Comparison of ENCODE assay signal across 18 cellular contexts in the genomic region with DNA sequence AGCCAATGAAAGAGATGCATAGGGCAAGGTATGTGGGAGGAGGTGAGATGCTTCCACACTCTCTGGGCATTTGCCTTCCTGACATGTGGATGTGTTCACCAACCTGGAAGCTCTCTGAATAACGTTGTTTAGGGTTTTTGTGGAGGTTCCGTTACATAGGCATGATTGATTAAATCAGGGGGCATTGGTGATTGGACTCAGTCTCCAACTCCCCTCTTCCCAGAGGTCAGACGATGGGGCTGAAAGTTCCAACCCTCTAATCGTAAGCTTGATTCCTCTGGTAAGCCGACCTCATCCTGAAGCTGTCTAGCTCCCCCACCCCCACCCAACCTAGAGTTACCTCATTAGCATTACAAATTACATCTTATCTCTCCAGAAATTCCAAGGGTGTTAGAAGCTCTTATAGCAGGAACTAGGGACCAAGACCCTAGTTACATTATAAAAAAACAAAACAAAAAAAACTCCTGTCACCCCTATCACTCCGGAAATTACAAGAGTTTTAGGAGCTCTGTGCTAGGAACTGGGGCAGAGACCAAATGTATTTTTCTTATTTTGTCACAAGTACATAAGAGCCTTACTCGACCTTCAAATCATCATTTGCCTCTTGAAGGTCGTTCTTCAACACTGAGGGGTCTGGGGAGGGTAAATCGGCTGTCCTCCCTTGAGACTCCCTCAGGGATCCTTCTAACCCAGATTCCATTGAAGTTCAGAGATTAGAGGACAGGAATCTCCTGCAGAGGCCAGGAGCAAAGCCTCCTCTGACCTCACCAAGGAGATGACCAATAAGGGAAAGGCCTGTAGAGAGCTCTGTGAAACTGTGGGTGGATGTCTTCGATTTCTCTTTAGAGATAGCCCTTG. TPM values are rescaled to one million over a fixed set of nuclear protein-coding genes. Genes with fewer than 3 reads are reported as not detected.
DNase-seq lines count a peak whose midpoint lies in the region; ATAC-seq, FAIRE-seq and TF ChIP-seq lines count a peak whose summit lies in the region.
"Had no signal": no experiment of that assay in that cellular context is flagged by ENCODE, and none has a peak within 500 bp of the region (broad histone marks: within the 10 kb centered on the region; RNA-seq: fewer than 3 reads in every experiment).

No MANE protein-coding gene starts in this region.

- no peak overlapping the region for H2AK5ac ChIP-seq in mesenchymal stem cell (ENCODE audit: low read length, severe bottlenecking)

- no peaks in the 10 kb centered on the region for H3K9me1 ChIP-seq in endothelial cell of umbilical vein (replicated peaks; ENCODE audit: control insufficient read depth, extremely low read depth, insufficient read depth, low read length)

- H3K9me3 ChIP-seq in NT2/D1 (ENCODE audit: insufficient read depth, low read length) (no peaks in the 10 kb centered on the region), endothelial cell of umbilical vein (replicated peaks; ENCODE audit: control insufficient read depth, insufficient read depth, low read length) (no peaks in the 10 kb centered on the region), mesenchymal stem cell (ENCODE audit: control insufficient read depth, low read length) (no peaks in the 10 kb centered on the region)
- H3K9me3 ChIP-seq: A549 had no signal

- 35% methylated on average over 9 of the region's 10 CpGs for WGBS in mesenchymal stem cell

- CTCF ChIA-PET in endothelial cell of umbilical vein (lab: Charles Lee) = interaction anchor here (1.2 to 6.6 kb wide), 4 partner anchors 16 to 191 kb away, joined by 4 to 40 read pairs (median 4); no protein-coding TSS in a partner anchor

- H3K4me2 ChIP-seq in endothelial cell of umbilical vein (ENCODE audit: insufficient read depth, low read length) = no peak overlapping the region
- H3K4me2 ChIP-seq in mesenchymal stem cell (ENCODE audit: low read length, poor library complexity, severe bottlenecking) = no peak overlapping the region
- H3K4me2 ChIP-seq: A549 had no signal

- peak overlapping the region; percentile 27 for H3K9ac ChIP-seq in NT2/D1 (ENCODE audit: insufficient read length, low read depth)
- H3K9ac ChIP-seq in endothelial cell of umbilical vein (replicated peaks; ENCODE audit: extremely low read depth, insufficient read depth, low read length) = no peak overlapping the region
- H3K9ac ChIP-seq in mesenchymal stem cell (ENCODE audit: low read length) = no peak overlapping the region

- DNase-seq in ELF-1 (ENCODE audit: low read depth, low spot score) = peak; percentile 78
- DNase-seq in NT2/D1 (ENCODE audit: low read depth, low spot score) = peak; percentile 86
- DNase-seq in endothelial cell of umbilical vein (ENCODE audit: low read depth, low spot score) = no peak
- no peak for DNase-seq in mesenchymal stem cell
- no peak for DNase-seq in DMS153 treated with DMSO at 0.1 percent for 48 hours (lab: John Stamatoyannopoulos, UW; ENCODE audit: unreplicated experiment)
- DNase-seq in NCI-H2196 treated with DMSO at 0.1 percent for 48 hours (lab: John Stamatoyannopoulos, UW; ENCODE audit: unreplicated experiment) = no peak
- DNase-seq: CD4-positive, CD25-positive, alpha-beta regulatory T cell; DMS79 treated with DMSO at 0.1 percent for 48 hours; GDM1; HCEC 1CT; KG1; NCI-H1092; NCI-H1694 had no signal

- dilution Hi-C loops in endothelial cell of umbilical vein (cut with MboI; ENCODE audit: extremely low pct_ligation_motif_present, low sequenced_read_pairs) = loop anchor here (25.0 kb wide), 1 partner anchor 158 kb away; no protein-coding TSS in a partner anchor

- H3K4me1 ChIP-seq in NT2/D1 (ENCODE audit: insufficient read depth, insufficient read length) = peaks cover 13% of the 10 kb centered on the region
- peaks cover 32% of the 10 kb centered on the region for H3K4me1 ChIP-seq in endothelial cell of umbilical vein (ENCODE audit: control insufficient read depth, extremely low read depth, insufficient read depth, low read length)
- H3K4me1 ChIP-seq in mesenchymal stem cell (ENCODE audit: control insufficient read depth, insufficient read depth, low read depth, low read length) = peaks cover 2% of the 10 kb centered on the region

- no peak overlapping the region for H3K23ac ChIP-seq in mesenchymal stem cell (ENCODE audit: low read length in 2 of 2)

- peak overlapping the region in 1 of 2 experiments; percentile 56 for H3K4ac ChIP-seq in mesenchymal stem cell (ENCODE audit: low read depth in 1 of 2, low read length in 2 of 2)

- no peak for FAIRE-seq in endothelial cell of umbilical vein (lab: Jason Lieb, UNC)
- FAIRE-seq: A549, GM12892 had no signal

- no TSS peak for BruUV-seq in endothelial cell of umbilical vein (replicated peaks; lab: Mats Ljungman, UMichigan)

- H3K4me3 ChIP-seq in NT2/D1 (ENCODE audit: insufficient read length, low read depth) = no peak overlapping the region
- no peak overlapping the region for H3K4me3 ChIP-seq in endothelial cell of umbilical vein (replicated peaks in 1 of 3; ENCODE audit: insufficient read depth in 1 of 3, low read depth in 1 of 3, low read length in 3 of 3)
- no peak overlapping the region for H3K4me3 ChIP-seq in mesenchymal stem cell (ENCODE audit: insufficient read depth in 1 of 2, low read depth in 1 of 2, low read length in 2 of 2)
- H3K4me3 ChIP-seq: A549 had no signal

- ATAC-seq in GM18873 (IDR thresholded peaks at IDR 0.05; ENCODE audit: low FRiP score, unreplicated experiment) = no peak
- ATAC-seq in GM21526 (IDR thresholded peaks at IDR 0.05; ENCODE audit: low FRiP score, unreplicated experiment) = no peak
- ATAC-seq: PC-3 had no signal

- H4K91ac ChIP-seq in mesenchymal stem cell (ENCODE audit: low read length) = no peak overlapping the region

- no peaks in the 10 kb centered on the region for H3K36me3 ChIP-seq in NT2/D1 (ENCODE audit: insufficient read depth, insufficient read length, low read length)
- H3K36me3 ChIP-seq in endothelial cell of umbilical vein (ENCODE audit: control insufficient read depth in 2 of 2, extremely low read depth in 1 of 2, insufficient read depth in 2 of 2, low read length in 2 of 2) = no peaks in the 10 kb centered on the region
- no peaks in the 10 kb centered on the region for H3K36me3 ChIP-seq in mesenchymal stem cell (ENCODE audit: control insufficient read depth in 1 of 2, insufficient read depth in 2 of 2, low read depth in 1 of 2, low read length in 2 of 2)

- H3K27me3 ChIP-seq in NT2/D1 (ENCODE audit: insufficient read depth, insufficient read length) (no peaks in the 10 kb centered on the region), endothelial cell of umbilical vein (ENCODE audit: control insufficient read depth in 2 of 2, insufficient read depth in 2 of 2, low read length in 2 of 2) (no peaks in the 10 kb centered on the region), mesenchymal stem cell (ENCODE audit: control insufficient read depth in 1 of 2, insufficient read depth in 1 of 2, low read length in 2 of 2) (no peaks in the 10 kb centered on the region)

- H2BK15ac ChIP-seq in mesenchymal stem cell (ENCODE audit: low read depth, poor library complexity, severe bottlenecking) = no peak overlapping the region

- H4K20me1 ChIP-seq in endothelial cell of umbilical vein (replicated peaks; ENCODE audit: control insufficient read depth, extremely low read depth, insufficient read depth, low read length) = no peaks in the 10 kb centered on the region

- no peak for TF ChIP-seq CTCF in endothelial cell of umbilical vein (IDR thresholded peaks at IDR 0.05; ENCODE audit: extremely low read depth in 1 of 2, insufficient read depth in 1 of 2, low read depth in 1 of 2, low read length in 2 of 2)

- no peaks in the 10 kb centered on the region for H3K79me1 ChIP-seq in mesenchymal stem cell (replicated peaks; ENCODE audit: low read length, poor library complexity, severe bottlenecking)

- peak overlapping the region; percentile 68 to 93 for H2BK12ac ChIP-seq in mesenchymal stem cell (ENCODE audit: low read length in 2 of 2)

- H2AFZ ChIP-seq in endothelial cell of umbilical vein (ENCODE audit: low read depth, low read length) (no peak overlapping the region), mesenchymal stem cell (ENCODE audit: low read depth, low read length) (no peak overlapping the region)

- TF ChIP-seq POLR2A in endothelial cell of umbilical vein (IDR thresholded peaks at IDR 0.05; ENCODE audit: low read depth, low read length) = no peak

- peak overlapping the region; percentile 34 for H2BK120ac ChIP-seq in mesenchymal stem cell (ENCODE audit: low read depth, low read length)

- POLR2A ChIA-PET in endothelial cell of umbilical vein (lab: Charles Lee) = no interaction called here

- peak overlapping the region; percentile 19 for H2BK5ac ChIP-seq in mesenchymal stem cell (ENCODE audit: low read depth, low read length, poor library complexity, severe bottlenecking)

- no peaks in the 10 kb centered on the region for H3K79me2 ChIP-seq in endothelial cell of umbilical vein (ENCODE audit: control insufficient read depth, insufficient read depth, low read length)

- H3K27ac ChIP-seq in endothelial cell of umbilical vein (ENCODE audit: insufficient read depth, low read depth, low read length) (peak overlapping the region; percentile 35), mesenchymal stem cell (ENCODE audit: low read length, poor library complexity, severe bottlenecking) (no peak overlapping the region)

- no peak overlapping the region for H3K14ac ChIP-seq in mesenchymal stem cell (ENCODE audit: low read length in 2 of 2)

- peak overlapping the region; percentile 77 for H4K8ac ChIP-seq in mesenchymal stem cell (ENCODE audit: low read length)

- intact Hi-C loops in endothelial cell of umbilical vein (cut with micrococcal nuclease) = no loop called here

- peak overlapping the region; percentile 48 to 79 for H3K18ac ChIP-seq in mesenchymal stem cell (ENCODE audit: low read depth in 1 of 2, low read length in 2 of 2)

TF ChIP-seq in endothelial cell of umbilical vein, 7 proteins besides CTCF, POLR2A, EP300 and RAD21 (continues in another document):
- TF ChIP-seq, protein P1, sequence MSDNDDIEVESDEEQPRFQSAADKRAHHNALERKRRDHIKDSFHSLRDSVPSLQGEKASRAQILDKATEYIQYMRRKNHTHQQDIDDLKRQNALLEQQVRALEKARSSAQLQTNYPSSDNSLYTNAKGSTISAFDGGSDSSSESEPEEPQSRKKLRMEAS (IDR thresholded peaks at IDR 0.05; ENCODE audit: insufficient read depth, insufficient read length) = no peak
- TF ChIP-seq JUN (IDR thresholded peaks at IDR 0.05; ENCODE audit: borderline replicate concordance, insufficient read depth, insufficient read length, low read depth) = no peak
- TF ChIP-seq POLR2AphosphoS5 (IDR thresholded peaks at IDR 0.05; ENCODE audit: insufficient read depth, low read depth, low read length) = no peak

RNA-seq across cellular contexts. Expression of gene DNTTIP2, which starts 58.2 kb away (rescaled TPM):
- 53.7 and 55.5 TPM in 2 replicates for total RNA-seq in endothelial cell of umbilical vein
- polyA plus RNA-seq in endothelial cell of umbilical vein = 3.9 and 8.0 TPM in 2 replicates
- polyA plus RNA-seq in endothelial cell of umbilical vein (2011; cell fraction: cytosol; rRNA removed) = 14.5 and 15.8 TPM in 2 replicates
- polyA plus RNA-seq in endothelial cell of umbilical vein (2011; cell fraction: nucleus; rRNA removed) = 35.5 and 42.6 TPM in 2 replicates
- 36.7 and 59.7 TPM in 2 replicates for polyA plus RNA-seq in endothelial cell of umbilical vein (2012)
- polyA minus RNA-seq in endothelial cell of umbilical vein = 11.1 and 24.2 TPM in 2 replicates
- polyA minus RNA-seq in endothelial cell of umbilical vein (2011; cell fraction: cytosol; rRNA and poly(A)+ RNA removed) = 8.5 TPM
- polyA minus RNA-seq in endothelial cell of umbilical vein (2011; cell fraction: nucleus; rRNA and poly(A)+ RNA removed) = 22.3 and 25.3 TPM in 2 replicates
- polyA plus RNA-seq in mesenchymal stem cell (2013, experiment 1 of 2) = 56.4 TPM
- 56.9 TPM for polyA plus RNA-seq in mesenchymal stem cell (2013, experiment 2 of 2)

Comparison
In these comparisons a context has a peak if more than half of its experiments do, and no peak if none do; other contexts are left out.
1. DNase-seq: peak in ELF-1 (single experiment) and NT2/D1 (single experiment); none in endothelial cell of umbilical vein (single experiment), mesenchymal stem cell (single experiment), DMS153 treated with DMSO at 0.1 percent for 48 hours (single experiment) and NCI-H2196 treated with DMSO at 0.1 percent for 48 hours (single experiment).